ENCODE assay signal across 21 cellular contexts in the genomic region with DNA sequence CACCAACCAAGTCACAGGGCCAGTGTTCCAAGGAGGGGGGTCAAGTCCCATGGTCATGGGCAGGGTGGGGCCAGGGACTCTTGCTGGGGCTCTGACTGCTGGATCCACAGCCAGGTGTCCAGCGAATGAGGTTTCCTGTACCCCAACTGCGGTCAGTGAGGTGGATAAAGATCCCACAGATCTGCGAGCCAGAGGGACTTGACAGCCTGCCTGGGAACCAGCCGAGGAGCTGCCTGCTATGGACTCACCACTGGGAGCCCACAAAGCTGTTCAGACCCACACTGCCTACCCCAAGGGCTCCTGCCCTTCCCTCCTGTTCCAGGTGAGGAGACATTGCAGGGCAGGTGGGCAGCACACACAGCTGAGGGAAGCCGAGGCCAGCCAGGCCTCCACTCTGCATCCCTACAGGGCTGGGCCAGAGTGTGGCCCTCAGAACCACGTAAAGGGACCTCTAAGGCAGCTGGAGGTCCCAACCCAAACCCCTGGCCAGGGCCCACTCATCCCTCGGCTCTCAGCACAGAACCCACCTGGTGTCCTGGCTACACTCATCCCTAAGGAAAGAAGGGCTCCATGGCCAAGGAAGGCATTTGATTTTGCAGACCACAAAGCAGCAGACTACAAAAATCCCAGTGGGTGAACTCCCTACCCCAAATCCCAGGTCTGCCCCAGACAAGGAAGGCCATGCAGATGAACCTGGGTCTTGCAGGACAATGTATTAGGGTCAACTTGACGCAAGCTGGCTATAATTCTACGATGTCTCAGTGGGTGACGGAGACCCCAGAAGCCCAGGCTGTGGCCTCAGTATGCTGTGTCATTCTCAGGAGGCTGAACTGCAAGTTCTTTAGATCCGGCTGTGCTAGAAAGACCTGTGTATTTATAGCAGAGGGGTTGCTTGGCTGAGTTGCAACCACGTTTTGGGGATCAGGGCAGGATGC.
A peak's percentile ranks its signal among the peaks of the same experiment; 100 is the strongest.
DNase-seq lines count a peak whose midpoint lies in the region; TF ChIP-seq lines count a peak whose summit lies in the region.
"Had no signal": no experiment of that assay in that cellular context is flagged by ENCODE, and none has a peak within 500 bp of the region (broad histone marks: within the 10 kb centered on the region; RNA-seq: fewer than 3 reads in every experiment).

No MANE protein-coding gene starts in this region.

- H3K27ac Mint-ChIP-seq in endodermal cell: no peak overlapping the region
- no peak overlapping the region for H3K27ac Mint-ChIP-seq in osteocyte (ENCODE audit: unreplicated experiment)
- no peak overlapping the region for H3K27ac Mint-ChIP-seq in CD14-positive monocyte
- H3K27ac Mint-ChIP-seq: B cell, GM23338 had no signal

- H3K27me3 ChIP-seq in cardiac muscle cell (no peaks in the 10 kb centered on the region), right atrium auricular region (no peaks in the 10 kb centered on the region), endodermal cell (ENCODE audit: control insufficient read depth, insufficient read depth, low read length, poor library complexity, severe bottlenecking) (no peaks in the 10 kb centered on the region), vagina (no peaks in the 10 kb centered on the region)

- 90% methylated on average over 6 to 12 of the region's 12 CpGs for WGBS in endodermal cell (ENCODE audit: insufficient coverage in 1 of 2, insufficient read length in 1 of 2), 2 experiments

- TF ChIP-seq CTCF in cardiac muscle cell (IDR thresholded peaks at IDR 0.05; ENCODE audit: low read depth, low read length): no peak
- no peak for TF ChIP-seq CTCF in right atrium auricular region (IDR thresholded peaks at IDR 0.05)
- no peak for TF ChIP-seq CTCF in endodermal cell (conservative IDR thresholded peaks at IDR 0.05)
- TF ChIP-seq CTCF in osteocyte (IDR thresholded peaks at IDR 0.05): no peak
- TF ChIP-seq CTCF in vagina (IDR thresholded peaks at IDR 0.05): no peak
- no peak for TF ChIP-seq CTCF in CD14-positive monocyte (IDR thresholded peaks at IDR 0.05)

- no peaks in the 10 kb centered on the region for H3K9me3 ChIP-seq in cardiac muscle cell (ENCODE audit: low read depth)
- no peaks in the 10 kb centered on the region for H3K9me3 ChIP-seq in right atrium auricular region
- no peaks in the 10 kb centered on the region for H3K9me3 ChIP-seq in endodermal cell (ENCODE audit: control insufficient read depth, low read length)
- no peaks in the 10 kb centered on the region for H3K9me3 ChIP-seq in vagina
- H3K9me3 ChIP-seq: A549 had no signal

- DNase-seq in cardiac muscle cell (ENCODE audit: low read depth in 1 of 2, low spot score in 1 of 2): no peak
- no peak for DNase-seq in right atrium auricular region (ENCODE audit: low spot score)
- peak; percentile 33 for DNase-seq in endodermal cell
- peak; percentile 74 for DNase-seq in osteocyte (ENCODE audit: extremely low spot score, unreplicated experiment)
- peak; percentile 72 to 78 for DNase-seq in vagina (ENCODE audit: extremely low spot score in 2 of 2)
- DNase-seq in DMS153 (lab: John Stamatoyannopoulos, UW): no peak
- no peak for DNase-seq in CD14-positive monocyte (ENCODE audit: low spot score)
- no peak for DNase-seq in stimulated activated CD4-positive, alpha-beta T cell treated with anti-CD3 and anti-CD28 coated beads, Interleukin-2, amount 100 ng/mL, for 24 hours
- DNase-seq: DMS79, HCEC 1CT, MV-4-11, NCI-H1105 treated with DMSO at 0.1 percent for 48 hours, NCI-H1694 treated with DMSO at 0.1 percent for 48 hours, NCI-H2081 treated with DMSO at 0.1 percent for 48 hours, NCI-H2171 treated with DMSO at 0.1 percent for 48 hours, NCI-H524 treated with DMSO at 0.1 percent for 48 hours, NCI-H82 had no signal

- H3K4me3 ChIP-seq in cardiac muscle cell (no peak overlapping the region), right atrium auricular region (no peak overlapping the region), endodermal cell (ENCODE audit: low read length) (no peak overlapping the region), vagina (no peak overlapping the region)
- H3K4me3 ChIP-seq: A549, GM23338 had no signal

- H3K4me3 Mint-ChIP-seq in endodermal cell (no peak overlapping the region), osteocyte (ENCODE audit: unreplicated experiment) (no peak overlapping the region), CD14-positive monocyte (no peak overlapping the region)
- H3K4me3 Mint-ChIP-seq: B cell, GM23338 had no signal

- no peak overlapping the region for H3K9ac ChIP-seq in endodermal cell (ENCODE audit: extremely low read depth, low read length, poor library complexity, severe bottlenecking)
- H3K9ac ChIP-seq: KMS-11 had no signal

- H3K4me1 Mint-ChIP-seq in endodermal cell: peaks cover 2% of the 10 kb centered on the region
- no peaks in the 10 kb centered on the region for H3K4me1 Mint-ChIP-seq in osteocyte (ENCODE audit: unreplicated experiment)
- H3K4me1 Mint-ChIP-seq in CD14-positive monocyte: peaks cover 6% of the 10 kb centered on the region

- intact Hi-C loops in vagina (cut with DNase I) (no loop called here), CD14-positive monocyte (cut with micrococcal nuclease) (no loop called here)

- H3K9me3 Mint-ChIP-seq in endodermal cell (no peaks in the 10 kb centered on the region), osteocyte (ENCODE audit: unreplicated experiment) (no peaks in the 10 kb centered on the region), CD14-positive monocyte (no peaks in the 10 kb centered on the region)
- H3K9me3 Mint-ChIP-seq: GM23338 had no signal

- H3K27me3 Mint-ChIP-seq in endodermal cell (ENCODE audit: insufficient read depth) (peaks cover 1% of the 10 kb centered on the region), osteocyte (ENCODE audit: unreplicated experiment) (no peaks in the 10 kb centered on the region), CD14-positive monocyte (ENCODE audit: low read depth in 3 of 3) (peaks cover 0 to 1% (median 0%) of the 10 kb centered on the region in 3 donors)
- H3K27me3 Mint-ChIP-seq: B cell had no signal

- H3K36me3 ChIP-seq in cardiac muscle cell: no peaks in the 10 kb centered on the region
- H3K36me3 ChIP-seq in right atrium auricular region: no peaks in the 10 kb centered on the region
- no peaks in the 10 kb centered on the region for H3K36me3 ChIP-seq in endodermal cell (ENCODE audit: control insufficient read depth, insufficient read depth, low read length)
- no peaks in the 10 kb centered on the region for H3K36me3 ChIP-seq in vagina

- H3K27ac ChIP-seq in cardiac muscle cell (peak overlapping the region; percentile 20), right atrium auricular region (no peak overlapping the region), endodermal cell (ENCODE audit: low read depth, low read length) (no peak overlapping the region), vagina (no peak overlapping the region)
- H3K27ac ChIP-seq: A549, KMS-11 had no signal

- TF ChIP-seq POLR2A in vagina (IDR thresholded peaks at IDR 0.05): no peak

- peaks cover 35% of the 10 kb centered on the region for H3K4me1 ChIP-seq in cardiac muscle cell (ENCODE audit: low read depth)
- peaks cover 0 to 5% of the 10 kb centered on the region in 2 donors for H3K4me1 ChIP-seq in right atrium auricular region
- H3K4me1 ChIP-seq in endodermal cell (ENCODE audit: control insufficient read depth, insufficient read depth, low read length): no peaks in the 10 kb centered on the region
- no peaks in the 10 kb centered on the region for H3K4me1 ChIP-seq in vagina
- H3K4me1 ChIP-seq: A549 had no signal

- H3K36me3 Mint-ChIP-seq in endodermal cell (ENCODE audit: low read depth) (no peaks in the 10 kb centered on the region), osteocyte (ENCODE audit: unreplicated experiment) (no peaks in the 10 kb centered on the region), CD14-positive monocyte (no peaks in the 10 kb centered on the region)

Comparison
In these comparisons a context has a peak if more than half of its experiments do, and no peak if none do; other contexts are left out.
1. DNase-seq: peak in endodermal cell (single experiment), osteocyte (single experiment) and vagina (2 of 2); none in cardiac muscle cell (0 of 2), right atrium auricular region (single experiment), DMS153 (single experiment), CD14-positive monocyte (single experiment) and stimulated activated CD4-positive, alpha-beta T cell treated with anti-CD3 and anti-CD28 coated beads, Interleukin-2, amount 100 ng/mL, for 24 hours (0 of 2).